22 cellular contexts compared by ENCODE assay signal in the genomic region with DNA sequence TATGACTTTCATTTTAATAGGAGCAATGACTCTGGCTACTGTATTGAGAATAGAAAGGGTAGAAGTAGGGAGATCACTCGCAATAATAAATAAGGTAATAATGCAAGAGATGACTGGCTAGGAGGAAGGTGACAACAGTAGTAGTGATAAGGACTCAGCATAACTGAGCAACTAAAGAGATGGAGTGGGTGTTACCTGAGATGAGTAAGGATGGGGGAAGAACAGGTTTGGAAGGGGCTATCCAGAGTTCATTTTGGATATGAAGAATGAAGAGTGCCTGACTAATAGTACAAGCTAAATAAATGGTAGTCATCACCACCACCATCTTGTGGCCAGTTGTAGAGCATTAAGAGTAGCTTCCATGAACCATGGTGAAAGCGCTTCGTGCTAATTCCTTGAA.
"Had no signal": no experiment of that assay in that cellular context is flagged by ENCODE, and none has a peak within 500 bp of the region (broad histone marks: within the 10 kb centered on the region; RNA-seq: fewer than 3 reads in every experiment).

No MANE protein-coding gene starts in this region.

- DNase-seq: activated CD8-positive, alpha-beta memory T cell treated with anti-CD3 and anti-CD28 coated beads for 24 hours; activated gamma-delta T cell treated with Interleukin-2 at 50 U/mL for 16 hours; adrenal gland; anterior cingulate cortex; caudate nucleus; Karpas-422; MM.1S; NCI-H1105; NCI-H1436; NCI-H1694 treated with DMSO at 0.1 percent for 48 hours; NCI-H2029 treated with DMSO at 0.1 percent for 48 hours; NCI-H345; NCI-H510A; NCI-H526 treated with DMSO at 0.1 percent for 48 hours; NCI-H82; SIG-M5; T-helper 17 cell; T-helper 9 cell had no signal

- H3K27me3 Mint-ChIP-seq: activated naive CD8-positive, alpha-beta T cell; T-helper 17 cell had no signal

- H3K4me3 Mint-ChIP-seq: activated naive CD8-positive, alpha-beta T cell; T-helper 17 cell; WTC11 had no signal

- H3K27ac Mint-ChIP-seq: activated naive CD8-positive, alpha-beta T cell; activated T-helper 2 cell treated with anti-CD3 and anti-CD28 coated beads, Interferon-gamma antibody, Interleukin-2, Interleukin-4, amounts not matched to agents 10 μg/mL and 5 μg/mL and 100 μg/mL, durations not matched to agents 14 hours and 24 hours and 36 hours; T-helper 17 cell; WTC11 had no signal

- ATAC-seq: K562, T-helper 17 cell, WTC11 had no signal

- H3K4me1 Mint-ChIP-seq: T-helper 17 cell, WTC11 had no signal
